In genomic region chr1:201551877-201552731, GRCh38 we compare ENCODE assay signal across 1 cellular context.
TF ChIP-seq lines count a peak whose summit lies in the region.

No MANE protein-coding gene starts in this region.

TF ChIP-seq in K562, 482 proteins besides CTCF, POLR2A, EP300 and RAD21 (continued from another document and continues in another):
- peak in 1 of 2 experiments; percentile 52; a peak in 1 of 4 replicates for TF ChIP-seq ARNT (IDR thresholded peaks at IDR 0.05)
- peak; percentile 73 for TF ChIP-seq EP400 (IDR thresholded peaks at IDR 0.05)
- TF ChIP-seq ZNF197 (CRISPR knock-in tag; IDR thresholded peaks at IDR 0.05; ENCODE audit: low read depth) = 0 out of 2 replicates have a peak, but pooled peaks have one; percentile 35
- TF ChIP-seq RBFOX2 (IDR thresholded peaks at IDR 0.05; ENCODE audit: low read depth, low read length) = peak; percentile 39; the same call in 1 of the 2 replicates
- peak; percentile 96 for TF ChIP-seq ATF3 (IDR thresholded peaks at IDR 0.05)
- peak; percentile 91; the same call in 1 of the 2 replicates for TF ChIP-seq ATF3 (CRISPR knock-in tag; conservative IDR thresholded peaks at IDR 0.05)
- TF ChIP-seq ZNF165 (CRISPR knock-in tag; IDR thresholded peaks at IDR 0.05; ENCODE audit: borderline replicate concordance) = no peak
- TF ChIP-seq ZNF395 (CRISPR knock-in tag; IDR thresholded peaks at IDR 0.05) = peak; percentile 88; the same call in 1 of the 2 replicates
- TF ChIP-seq ZBTB17 (CRISPR knock-in tag; IDR thresholded peaks at IDR 0.05) = peak; percentile 62; the same call in 1 of the 2 replicates
- TF ChIP-seq NCOR1 (IDR thresholded peaks at IDR 0.05) = no peak; the same call in 1 of the 2 replicates
- TF ChIP-seq ATF7 (IDR thresholded peaks at IDR 0.05) = peak; percentile 76; the same call in 1 of the 2 replicates
- TF ChIP-seq ZNF740 (CRISPR knock-in tag; IDR thresholded peaks at IDR 0.05) = no peak
- 0 out of 4 replicates have a peak, but pooled peaks of 1 of the 2 experiments have one; percentile 22 for TF ChIP-seq ZNF740 (tag; IDR thresholded peaks at IDR 0.05)
- TF ChIP-seq CREB5 (CRISPR knock-in tag; IDR thresholded peaks at IDR 0.05) = peak; percentile 32; the same call in 1 of the 2 replicates
- peak in 1 of 3 experiments; percentile 23 for TF ChIP-seq YY1 (IDR thresholded peaks at IDR 0.05; ENCODE audit: borderline replicate concordance in 1 of 3, control insufficient read depth in 1 of 3, extremely low read depth in 1 of 3, insufficient read depth in 3 of 3, insufficient read length in 1 of 3, insufficient replicate concordance in 2 of 3, low read depth in 1 of 3, low read length in 2 of 3)
- TF ChIP-seq KDM2B (CRISPR knock-in tag; IDR thresholded peaks at IDR 0.05) = no peak
- no peak for TF ChIP-seq NKRF (IDR thresholded peaks at IDR 0.05; ENCODE audit: borderline replicate concordance)
- TF ChIP-seq FOXJ3 (CRISPR knock-in tag; IDR thresholded peaks at IDR 0.05) = no peak
- peak; percentile 64 for TF ChIP-seq SOX6 (IDR thresholded peaks at IDR 0.05)
- TF ChIP-seq, protein P1, sequence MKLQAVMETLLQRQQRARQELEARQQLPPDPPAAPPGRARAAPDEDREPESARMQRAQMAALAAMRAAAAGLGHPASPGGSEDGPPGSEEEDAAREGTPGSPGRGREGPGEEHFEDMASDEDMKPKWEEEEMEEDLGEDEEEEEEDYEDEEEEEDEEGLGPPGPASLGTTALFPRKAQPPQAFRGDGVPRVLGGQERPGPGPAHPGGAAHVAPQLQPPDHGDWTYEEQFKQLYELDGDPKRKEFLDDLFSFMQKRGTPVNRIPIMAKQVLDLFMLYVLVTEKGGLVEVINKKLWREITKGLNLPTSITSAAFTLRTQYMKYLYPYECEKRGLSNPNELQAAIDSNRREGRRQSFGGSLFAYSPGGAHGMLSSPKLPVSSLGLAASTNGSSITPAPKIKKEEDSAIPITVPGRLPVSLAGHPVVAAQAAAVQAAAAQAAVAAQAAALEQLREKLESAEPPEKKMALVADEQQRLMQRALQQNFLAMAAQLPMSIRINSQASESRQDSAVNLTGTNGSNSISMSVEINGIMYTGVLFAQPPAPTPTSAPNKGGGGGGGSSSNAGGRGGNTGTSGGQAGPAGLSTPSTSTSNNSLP (IDR thresholded peaks at IDR 0.05; ENCODE audit: borderline replicate concordance, low read depth, low read length) = 0 out of 2 replicates have a peak, but pooled peaks have one; percentile 43
- 0 out of 2 replicates have a peak, but pooled peaks have one; percentile 35 for TF ChIP-seq MTA3 (IDR thresholded peaks at IDR 0.05; ENCODE audit: borderline replicate concordance)
- TF ChIP-seq TEAD1 (CRISPR knock-in tag; IDR thresholded peaks at IDR 0.05) = 0 out of 4 replicates have a peak, but pooled peaks of 1 of the 2 experiments have one; percentile 9
- TF ChIP-seq ERF (CRISPR knock-in tag; IDR thresholded peaks at IDR 0.05) = peak; percentile 77; the same call in 1 of the 2 replicates
- TF ChIP-seq DLX4 (CRISPR knock-in tag; IDR thresholded peaks at IDR 0.05) = no peak
- no peak for TF ChIP-seq CCNT2 (IDR thresholded peaks at IDR 0.05; ENCODE audit: borderline replicate concordance, extremely low read depth, insufficient read length, low read depth, low read length)
- no peak for TF ChIP-seq ZNF217 (CRISPR knock-in tag; IDR thresholded peaks at IDR 0.05)
- TF ChIP-seq TCF3 (CRISPR knock-in tag; IDR thresholded peaks at IDR 0.05) = peak; percentile 46; the same call in 1 of the 2 replicates
- TF ChIP-seq LCOR (CRISPR knock-in tag; IDR thresholded peaks at IDR 0.05) = peak; percentile 76; the same call in 1 of the 2 replicates
- peak; percentile 33; the same call in 1 of the 2 replicates for TF ChIP-seq ATF4 (CRISPR knock-in tag; IDR thresholded peaks at IDR 0.05)
- TF ChIP-seq, protein P2, sequence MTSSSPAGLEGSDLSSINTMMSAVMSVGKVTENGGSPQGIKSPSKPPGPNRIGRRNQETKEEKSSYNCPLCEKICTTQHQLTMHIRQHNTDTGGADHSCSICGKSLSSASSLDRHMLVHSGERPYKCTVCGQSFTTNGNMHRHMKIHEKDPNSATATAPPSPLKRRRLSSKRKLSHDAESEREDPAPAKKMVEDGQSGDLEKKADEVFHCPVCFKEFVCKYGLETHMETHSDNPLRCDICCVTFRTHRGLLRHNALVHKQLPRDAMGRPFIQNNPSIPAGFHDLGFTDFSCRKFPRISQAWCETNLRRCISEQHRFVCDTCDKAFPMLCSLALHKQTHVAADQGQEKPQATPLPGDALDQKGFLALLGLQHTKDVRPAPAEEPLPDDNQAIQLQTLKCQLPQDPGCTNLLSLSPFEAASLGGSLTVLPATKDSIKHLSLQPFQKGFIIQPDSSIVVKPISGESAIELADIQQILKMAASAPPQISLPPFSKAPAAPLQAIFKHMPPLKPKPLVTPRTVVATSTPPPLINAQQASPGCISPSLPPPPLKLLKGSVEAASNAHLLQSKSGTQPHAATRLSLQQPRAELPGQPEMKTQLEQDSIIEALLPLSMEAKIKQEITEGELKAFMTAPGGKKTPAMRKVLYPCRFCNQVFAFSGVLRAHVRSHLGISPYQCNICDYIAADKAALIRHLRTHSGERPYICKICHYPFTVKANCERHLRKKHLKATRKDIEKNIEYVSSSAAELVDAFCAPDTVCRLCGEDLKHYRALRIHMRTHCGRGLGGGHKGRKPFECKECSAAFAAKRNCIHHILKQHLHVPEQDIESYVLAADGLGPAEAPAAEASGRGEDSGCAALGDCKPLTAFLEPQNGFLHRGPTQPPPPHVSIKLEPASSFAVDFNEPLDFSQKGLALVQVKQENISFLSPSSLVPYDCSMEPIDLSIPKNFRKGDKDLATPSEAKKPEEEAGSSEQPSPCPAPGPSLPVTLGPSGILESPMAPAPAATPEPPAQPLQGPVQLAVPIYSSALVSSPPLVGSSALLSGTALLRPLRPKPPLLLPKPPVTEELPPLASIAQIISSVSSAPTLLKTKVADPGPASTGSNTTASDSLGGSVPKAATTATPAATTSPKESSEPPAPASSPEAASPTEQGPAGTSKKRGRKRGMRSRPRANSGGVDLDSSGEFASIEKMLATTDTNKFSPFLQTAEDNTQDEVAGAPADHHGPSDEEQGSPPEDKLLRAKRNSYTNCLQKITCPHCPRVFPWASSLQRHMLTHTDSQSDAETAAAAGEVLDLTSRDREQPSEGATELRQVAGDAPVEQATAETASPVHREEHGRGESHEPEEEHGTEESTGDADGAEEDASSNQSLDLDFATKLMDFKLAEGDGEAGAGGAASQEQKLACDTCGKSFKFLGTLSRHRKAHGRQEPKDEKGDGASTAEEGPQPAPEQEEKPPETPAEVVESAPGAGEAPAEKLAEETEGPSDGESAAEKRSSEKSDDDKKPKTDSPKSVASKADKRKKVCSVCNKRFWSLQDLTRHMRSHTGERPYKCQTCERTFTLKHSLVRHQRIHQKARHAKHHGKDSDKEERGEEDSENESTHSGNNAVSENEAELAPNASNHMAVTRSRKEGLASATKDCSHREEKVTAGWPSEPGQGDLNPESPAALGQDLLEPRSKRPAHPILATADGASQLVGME (CRISPR knock-in tag; IDR thresholded peaks at IDR 0.05) = peak; percentile 78; the same call in 1 of the 2 replicates
- 0 out of 2 replicates have a peak, but pooled peaks have one; percentile 30 for TF ChIP-seq HIVEP1 (CRISPR knock-in tag; IDR thresholded peaks at IDR 0.05)
- TF ChIP-seq, protein P3, sequence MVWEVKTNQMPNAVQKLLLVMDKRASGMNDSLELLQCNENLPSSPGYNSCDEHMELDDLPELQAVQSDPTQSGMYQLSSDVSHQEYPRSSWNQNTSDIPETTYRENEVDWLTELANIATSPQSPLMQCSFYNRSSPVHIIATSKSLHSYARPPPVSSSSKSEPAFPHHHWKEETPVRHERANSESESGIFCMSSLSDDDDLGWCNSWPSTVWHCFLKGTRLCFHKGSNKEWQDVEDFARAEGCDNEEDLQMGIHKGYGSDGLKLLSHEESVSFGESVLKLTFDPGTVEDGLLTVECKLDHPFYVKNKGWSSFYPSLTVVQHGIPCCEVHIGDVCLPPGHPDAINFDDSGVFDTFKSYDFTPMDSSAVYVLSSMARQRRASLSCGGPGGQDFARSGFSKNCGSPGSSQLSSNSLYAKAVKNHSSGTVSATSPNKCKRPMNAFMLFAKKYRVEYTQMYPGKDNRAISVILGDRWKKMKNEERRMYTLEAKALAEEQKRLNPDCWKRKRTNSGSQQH (CRISPR knock-in tag; IDR thresholded peaks at IDR 0.05) = peak; percentile 59; the same call in 1 of the 2 replicates
- peak; percentile 99 for TF ChIP-seq FOSL1 (tag; conservative IDR thresholded peaks at IDR 0.05)
- peak; percentile 57 for TF ChIP-seq MAFG (tag; conservative IDR thresholded peaks at IDR 0.05)
- TF ChIP-seq ZFP30 (CRISPR knock-in tag; IDR thresholded peaks at IDR 0.05; ENCODE audit: borderline replicate concordance) = no peak
- 0 out of 2 replicates have a peak, but pooled peaks have one; percentile 33 for TF ChIP-seq E2F3 (CRISPR knock-in tag; IDR thresholded peaks at IDR 0.05)
- TF ChIP-seq, protein P4, sequence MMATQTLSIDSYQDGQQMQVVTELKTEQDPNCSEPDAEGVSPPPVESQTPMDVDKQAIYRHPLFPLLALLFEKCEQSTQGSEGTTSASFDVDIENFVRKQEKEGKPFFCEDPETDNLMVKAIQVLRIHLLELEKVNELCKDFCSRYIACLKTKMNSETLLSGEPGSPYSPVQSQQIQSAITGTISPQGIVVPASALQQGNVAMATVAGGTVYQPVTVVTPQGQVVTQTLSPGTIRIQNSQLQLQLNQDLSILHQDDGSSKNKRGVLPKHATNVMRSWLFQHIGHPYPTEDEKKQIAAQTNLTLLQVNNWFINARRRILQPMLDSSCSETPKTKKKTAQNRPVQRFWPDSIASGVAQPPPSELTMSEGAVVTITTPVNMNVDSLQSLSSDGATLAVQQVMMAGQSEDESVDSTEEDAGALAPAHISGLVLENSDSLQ (IDR thresholded peaks at IDR 0.05) = peak; percentile 96
- TF ChIP-seq ESRRA (IDR thresholded peaks at IDR 0.05; ENCODE audit: borderline replicate concordance, low read depth) = peak; percentile 21; the same call in 1 of the 2 replicates
